ENCODE assay signal across 8 cellular contexts in the genomic region with DNA sequence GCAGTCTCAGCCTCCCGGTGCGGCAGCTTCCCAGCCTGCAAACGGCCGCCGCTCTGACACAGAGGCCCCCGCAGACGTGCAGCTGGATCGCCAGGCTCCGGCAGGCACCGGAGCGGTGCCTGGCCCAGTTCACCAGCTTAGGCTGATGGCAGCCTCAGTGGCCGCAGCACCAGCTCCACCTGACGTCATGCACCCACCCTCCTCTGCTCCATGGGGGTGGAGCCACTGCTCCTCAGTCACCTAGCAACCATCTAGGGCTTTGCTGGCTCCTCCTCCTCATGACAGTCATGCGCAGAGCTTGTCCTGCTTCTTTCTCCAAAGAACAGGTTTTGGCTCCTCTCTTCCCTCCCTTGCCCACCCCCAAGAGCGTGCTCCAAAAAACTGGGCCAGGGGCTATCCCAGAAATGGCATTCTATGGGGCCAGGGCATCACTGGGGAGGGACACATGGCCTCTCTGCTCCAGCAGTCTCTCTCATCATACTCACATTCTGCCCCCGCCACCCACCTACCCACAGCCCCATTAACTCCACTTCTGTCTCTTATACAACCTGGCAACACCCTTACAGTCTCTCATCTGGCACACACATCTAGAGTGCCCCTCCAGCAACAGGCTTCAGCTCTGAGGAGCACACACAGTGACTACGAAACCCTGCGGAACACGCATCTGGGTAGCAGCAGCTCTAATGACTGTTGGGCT. TPM values are rescaled to one million over a fixed set of nuclear protein-coding genes. Genes with fewer than 3 reads are reported as not detected.
A peak's percentile ranks its signal among the peaks of the same experiment; 100 is the strongest.
DNase-seq lines count a peak whose midpoint lies in the region; ATAC-seq and TF ChIP-seq lines count a peak whose summit lies in the region.

No MANE protein-coding gene starts in this region.

- no peak overlapping the region for H3K9ac ChIP-seq in colonic mucosa (ENCODE audit: low read depth in 2 of 2, low read length in 2 of 2)

- H3K27me3 ChIP-seq in colonic mucosa (no peaks in the 10 kb centered on the region), tibial nerve (no peaks in the 10 kb centered on the region)

- TF ChIP-seq POLR2A in tibial nerve (IDR thresholded peaks at IDR 0.05), result peak; percentile 23 to 38

- H3K9me3 ChIP-seq in colonic mucosa (no peaks in the 10 kb centered on the region), tibial nerve (no peaks in the 10 kb centered on the region)

- H3K4me1 ChIP-seq in colonic mucosa, result no peaks in the 10 kb centered on the region
- peaks cover 0 to 56% (median 11%) of the 10 kb centered on the region in 4 donors for H3K4me1 ChIP-seq in tibial nerve

- H3K36me3 ChIP-seq in colonic mucosa (peaks cover 8% of the 10 kb centered on the region), tibial nerve (peaks cover 0 to 46% (median 14%) of the 10 kb centered on the region in 3 donors)

- intact Hi-C loops in colonic mucosa (cut with DNase I) (no loop called here), left colon (cut with DNase I, micrococcal nuclease) (no loop called here)

- ATAC-seq in left colon, result peak; percentile 86

- peak; percentile 76 for DNase-seq in AG08395 (ENCODE audit: low spot score)
- peak; percentile 83 for DNase-seq in NCI-H2029 treated with DMSO at 0.1 percent for 48 hours (lab: John Stamatoyannopoulos, UW)
- DNase-seq in colonic mucosa, result peak; percentile 57
- peak; percentile 68 to 70 for DNase-seq in left colon
- DNase-seq in tibial nerve (ENCODE audit: low spot score in 2 of 2), result peak; percentile 57 to 71
- DNase-seq in activated CD4-positive, alpha-beta T cell treated with anti-CD3 and anti-CD28 coated beads for 1 hour, result no peak
- DNase-seq in activated naive CD4-positive, alpha-beta T cell (lab: John Stamatoyannopoulos, UW), result no peak
- DNase-seq in DMS114 treated with DMSO at 0.1 percent for 48 hours (lab: John Stamatoyannopoulos, UW; ENCODE audit: unreplicated experiment), result no peak

- TF ChIP-seq CTCF in colonic mucosa (IDR thresholded peaks at IDR 0.05) (no peak), tibial nerve (IDR thresholded peaks at IDR 0.05) (no peak)

- TF ChIP-seq EP300 in tibial nerve (IDR thresholded peaks at IDR 0.05), result peak in 1 of 2 donors; percentile 32

- WGBS in tibial nerve, 2 donors, result 36 to 51% methylated on average over 18 to 19 of the region's 19 CpGs

- H3K27ac ChIP-seq in colonic mucosa, result no peak overlapping the region
- peak overlapping the region; percentile 51 to 88 (median 72) for H3K27ac ChIP-seq in tibial nerve

- H3K4me3 ChIP-seq in colonic mucosa, result no peak overlapping the region
- peak overlapping the region; percentile 0 to 51 (median 16) for H3K4me3 ChIP-seq in tibial nerve

RNA-seq across cellular contexts. Expression of a gene that starts 5.5 kb away (rescaled TPM):
- total RNA-seq in colonic mucosa (100 to 1,000 TPM; 111 to 114 TPM), left colon (100 to 1,000 TPM in 1 of 2 donors, 10 to 100 TPM in 1; 94.6 to 114 TPM), tibial nerve (100 to 1,000 TPM; 122 to 157 (median 140) TPM)

RNA-seq across cellular contexts. Expression of a gene that starts 31.4 kb away (rescaled TPM):
- total RNA-seq in colonic mucosa (1 to 10 TPM in 1 of 2 donors, under 1 TPM in 1; 0.45 to 2.8 TPM), left colon (1 to 10 TPM; 1.4 to 2.2 TPM), tibial nerve (10 to 100 TPM in 1 of 4 donors, 1 to 10 TPM in 3; 4.2 to 22.9 (median 9.5) TPM)

RNA-seq across cellular contexts. Expression of a gene that starts 46.8 kb away (rescaled TPM):
- total RNA-seq in colonic mucosa (1 to 10 TPM in 1 of 2 donors, under 1 TPM in 1; 0.62 to 1.1 TPM), left colon (1 to 10 TPM in 1 of 2 donors, under 1 TPM in 1; 0.49 to 1.7 TPM), tibial nerve (10 to 100 TPM in 1 of 4 donors, 1 to 10 TPM in 3; 4.5 to 14.4 (median 5.3) TPM)

RNA-seq across cellular contexts. Expression of a gene that starts 46.9 kb away (rescaled TPM):
- total RNA-seq in colonic mucosa (1 to 10 TPM; 7.5 to 9.0 TPM), left colon (1 to 10 TPM; 2.8 to 5.4 TPM), tibial nerve (10 to 100 TPM in 3 of 4 donors, 1 to 10 TPM in 1; 9.6 to 25.2 (median 18.5) TPM)

Comparison
In these comparisons a context has a peak if more than half of its experiments do, and no peak if none do; other contexts are left out.
1. DNase-seq: peak in AG08395 (single experiment), NCI-H2029 treated with DMSO at 0.1 percent for 48 hours (single experiment), colonic mucosa (single experiment), left colon (2 of 2) and tibial nerve (2 of 2); none in activated CD4-positive, alpha-beta T cell treated with anti-CD3 and anti-CD28 coated beads for 1 hour (single experiment), activated naive CD4-positive, alpha-beta T cell (0 of 4) and DMS114 treated with DMSO at 0.1 percent for 48 hours (single experiment).